7 cellular contexts compared by ENCODE assay signal in genomic region chr6:90411292-90411781, GRCh38.
DNase-seq lines count a peak whose midpoint lies in the region; ATAC-seq and TF ChIP-seq lines count a peak whose summit lies in the region.

No MANE protein-coding gene starts in this region.

- H3K36me3 ChIP-seq in psoas muscle (ENCODE audit: insufficient read depth in 1 of 2, low read depth in 1 of 2) (no peaks in the 10 kb centered on the region), ovary (no peaks in the 10 kb centered on the region), ascending aorta (no peaks in the 10 kb centered on the region)

- H3K27me3 ChIP-seq in psoas muscle (ENCODE audit: insufficient read depth in 3 of 3, low read length in 2 of 3): no peaks in the 10 kb centered on the region
- H3K27me3 ChIP-seq in ovary: no peaks in the 10 kb centered on the region
- H3K27me3 ChIP-seq in ascending aorta: no peaks in the 10 kb centered on the region

- no peak overlapping the region for H3K27ac ChIP-seq in psoas muscle
- H3K27ac ChIP-seq in ovary: no peak overlapping the region
- no peak overlapping the region for H3K27ac ChIP-seq in ascending aorta

- TF ChIP-seq POLR2A in ovary (IDR thresholded peaks at IDR 0.05): no peak

- peak; percentile 57 for DNase-seq in activated CD4-positive, CD25-positive, alpha-beta regulatory T cell treated with anti-CD3 and anti-CD28 coated beads, Interleukin-2, amount 50 U/mL, for 72 hours
- DNase-seq in immature natural killer cell: no peak
- DNase-seq in psoas muscle: no peak
- no peak for DNase-seq in ovary
- no peak for DNase-seq in ascending aorta (ENCODE audit: low spot score in 2 of 2)

- H3K27me3 Mint-ChIP-seq in immature natural killer cell (ENCODE audit: low read depth in 3 of 3): peaks cover 10 to 17% (median 16%) of the 10 kb centered on the region in 3 donors

- no peak overlapping the region for H3K4me3 ChIP-seq in psoas muscle
- H3K4me3 ChIP-seq in ovary: no peak overlapping the region
- H3K4me3 ChIP-seq in ascending aorta: no peak overlapping the region

- TF ChIP-seq CTCF in psoas muscle (IDR thresholded peaks at IDR 0.05) (no peak), ovary (IDR thresholded peaks at IDR 0.05) (no peak), ascending aorta (IDR thresholded peaks at IDR 0.05) (no peak)

- peak overlapping the region in 4 of 6 donors; percentile 35 to 83 (median 42) for H3K27ac Mint-ChIP-seq in immature natural killer cell

- 88 to 93% (median 89%) methylated on average over 7 of the region's 7 CpGs for WGBS in psoas muscle, 3 donors
- WGBS in ovary, 3 donors: 91 to 92% (median 91%) methylated on average over 7 of the region's 7 CpGs

- H3K4me1 ChIP-seq in psoas muscle (no peaks in the 10 kb centered on the region), ovary (ENCODE audit: insufficient read depth) (no peaks in the 10 kb centered on the region), ascending aorta (no peaks in the 10 kb centered on the region)

- no peak overlapping the region for H3K4me3 Mint-ChIP-seq in immature natural killer cell

- TF ChIP-seq EP300 in ovary (IDR thresholded peaks at IDR 0.05): no peak

- H3K9me3 ChIP-seq in psoas muscle: no peaks in the 10 kb centered on the region
- no peaks in the 10 kb centered on the region for H3K9me3 ChIP-seq in ovary
- H3K9me3 ChIP-seq in ascending aorta: no peaks in the 10 kb centered on the region

- peaks cover 19 to 23% of the 10 kb centered on the region in 2 donors for H3K4me1 Mint-ChIP-seq in immature natural killer cell

- intact Hi-C loops in psoas muscle (cut with DNase I) (no loop called here), ovary (cut with DNase I) (no loop called here), ascending aorta (cut with DNase I) (no loop called here)

- H3K36me3 Mint-ChIP-seq in immature natural killer cell: peaks cover 0 to 4% (median 4%) of the 10 kb centered on the region in 3 donors

- H3K9me3 Mint-ChIP-seq in immature natural killer cell: peaks cover 0 to 6% (median 1%) of the 10 kb centered on the region in 6 donors

- peak; percentile 90 for ATAC-seq in GM19452 (IDR thresholded peaks at IDR 0.05; ENCODE audit: unreplicated experiment)
- ATAC-seq in HG03108 (IDR thresholded peaks at IDR 0.05; ENCODE audit: unreplicated experiment): peak; percentile 84
- no peak for ATAC-seq in psoas muscle

Comparison
In these comparisons a context has a peak if more than half of its experiments do, and no peak if none do; other contexts are left out.
1. ATAC-seq: peak in GM19452 (single experiment) and HG03108 (single experiment); none in psoas muscle (0 of 4).